ENCODE assay signal across 17 cellular contexts in genomic region chr7:158109364-158110033, GRCh38.
DNase-seq lines count a peak whose midpoint lies in the region; ATAC-seq and TF ChIP-seq lines count a peak whose summit lies in the region.
"Had no signal": no experiment of that assay in that cellular context is flagged by ENCODE, and none has a peak within 500 bp of the region (broad histone marks: within the 10 kb centered on the region; RNA-seq: fewer than 3 reads in every experiment).

No MANE protein-coding gene starts in this region.

- no peaks in the 10 kb centered on the region for H3K9me2 ChIP-seq in HCT116 (ENCODE audit: insufficient read depth)

- TF ChIP-seq CTCF in HCT116 (IDR thresholded peaks at IDR 0.05 in 2 of 3, conservative IDR thresholded peaks at IDR 0.05 in 1 of 3; ENCODE audit: borderline replicate concordance in 1 of 3, insufficient read depth in 1 of 3, low read depth in 2 of 3, low read length in 2 of 3) = no peak

- no peak for TF ChIP-seq RAD21 in HCT116 (IDR thresholded peaks at IDR 0.05; ENCODE audit: low read depth)

- intact Hi-C loops in HCT116 (cut with micrococcal nuclease) = no loop called here

- POLR2A ChIA-PET in HCT116 (lab: Charles Lee) = no interaction called here

- no peaks in the 10 kb centered on the region for H3K4me1 ChIP-seq in HCT116 (ENCODE audit: control insufficient read depth in 1 of 2, insufficient read depth in 2 of 2, low read length in 2 of 2)
- H3K4me1 ChIP-seq: colonic mucosa, SJCRH30, vagina had no signal

- H3K36me3 ChIP-seq in HCT116 (ENCODE audit: control insufficient read depth in 1 of 2, insufficient read depth in 2 of 2, low read length in 2 of 2) = no peaks in the 10 kb centered on the region
- H3K36me3 ChIP-seq: colonic mucosa, SJCRH30, vagina had no signal

- H3K27ac ChIP-seq in HCT116 (ENCODE audit: low read depth, low read length) = no peak overlapping the region
- H3K27ac ChIP-seq: colonic mucosa, epithelial cell of prostate, SJCRH30, vagina had no signal

- ATAC-seq in HCT116 = no peak
- ATAC-seq in GM21737 (IDR thresholded peaks at IDR 0.05; ENCODE audit: unreplicated experiment) = no peak
- no peak for ATAC-seq in GM19463 (IDR thresholded peaks at IDR 0.05; ENCODE audit: unreplicated experiment)
- ATAC-seq: naive thymus-derived CD4-positive, alpha-beta T cell had no signal

- no peaks in the 10 kb centered on the region for H3K27me3 ChIP-seq in HCT116 (ENCODE audit: insufficient read depth, low read length)
- H3K27me3 ChIP-seq: colonic mucosa, SJCRH30, vagina had no signal

- H3K9me3 ChIP-seq in HCT116 (ENCODE audit: control insufficient read depth in 1 of 2, insufficient read depth in 1 of 2, low read depth in 1 of 2, low read length in 2 of 2) = no peaks in the 10 kb centered on the region
- H3K9me3 ChIP-seq: colonic mucosa, SJCRH30, vagina had no signal

- H3K9ac ChIP-seq in HCT116 (ENCODE audit: low read length) = no peak overlapping the region

- H3K4me2 ChIP-seq in HCT116 (ENCODE audit: low read length) = no peak overlapping the region

- DNase-seq in NCI-H748 (lab: John Stamatoyannopoulos, UW; ENCODE audit: unreplicated experiment) = peak; percentile 40
- no peak for DNase-seq in NCI-H748 treated with DMSO at 0.1 percent for 48 hours (lab: John Stamatoyannopoulos, UW)
- DNase-seq in HCT116 (ENCODE audit: low read depth, low spot score) = no peak
- peak; percentile 16 for DNase-seq in RPMI8226
- DNase-seq in mesenteric fat pad (ENCODE audit: low spot score) = peak; percentile 12
- DNase-seq in NCI-H1092 treated with DMSO at 0.1 percent for 48 hours (lab: John Stamatoyannopoulos, UW) = no peak
- DNase-seq: activated CD4-positive, CD25-positive, alpha-beta regulatory T cell treated with anti-CD3 and anti-CD28 coated beads, Interleukin-2, amount 50 U/mL, for 72 hours; colonic mucosa; H9; naive thymus-derived CD4-positive, alpha-beta T cell; NCI-H2171 treated with DMSO at 0.1 percent for 48 hours had no signal

- RAD21 ChIA-PET in HCT116 (lab: Charles Lee; ENCODE audit: low non-redundant PET in 1 of 2, low total read pairs in 2 of 2, uncharacterized antibody in 2 of 2, unreplicated experiment in 2 of 2) = no interaction called here

- no TSS peak for BruUV-seq in HCT116 (replicated peaks; lab: Mats Ljungman, UMichigan)

- no peak for TF ChIP-seq POLR2A in HCT116 (IDR thresholded peaks at IDR 0.05; ENCODE audit: borderline replicate concordance, extremely low read depth, insufficient read depth, insufficient read length)

- no peaks in the 10 kb centered on the region for H3K79me2 ChIP-seq in HCT116 (ENCODE audit: insufficient read depth, low read length)

- H4K20me1 ChIP-seq in HCT116 (ENCODE audit: insufficient read depth) = no peaks in the 10 kb centered on the region

- H2AFZ ChIP-seq in HCT116 (ENCODE audit: low read depth, low read length, poor library complexity, severe bottlenecking) = no peak overlapping the region

- CTCF ChIA-PET in HCT116 (lab: Charles Lee) = no interaction called here

- no peak overlapping the region for H3K4me3 ChIP-seq in HCT116 (replicated peaks in 1 of 2; ENCODE audit: low read depth in 1 of 2, low read length in 2 of 2)
- H3K4me3 ChIP-seq: colonic mucosa, lung, SJCRH30, vagina had no signal

TF ChIP-seq in HCT116, 20 proteins besides CTCF, POLR2A, EP300 and RAD21:
- TF ChIP-seq ATF3 (IDR thresholded peaks at IDR 0.05) (0 out of 2 replicates have a peak, but pooled peaks have one; percentile 28), POLR2AphosphoS5 (IDR thresholded peaks at IDR 0.05; ENCODE audit: low read depth, low read length) (no peak), EZH2phosphoT487 (IDR thresholded peaks at IDR 0.05; ENCODE audit: borderline replicate concordance) (no peak)

Comparison
In these comparisons a context has a peak if more than half of its experiments do, and no peak if none do; other contexts are left out.
1. DNase-seq: peak in NCI-H748 (single experiment), RPMI8226 (single experiment) and mesenteric fat pad (single experiment); none in NCI-H748 treated with DMSO at 0.1 percent for 48 hours (single experiment), HCT116 (single experiment) and NCI-H1092 treated with DMSO at 0.1 percent for 48 hours (single experiment).